ENCODE assay signal across 31 cellular contexts in the genomic region with DNA sequence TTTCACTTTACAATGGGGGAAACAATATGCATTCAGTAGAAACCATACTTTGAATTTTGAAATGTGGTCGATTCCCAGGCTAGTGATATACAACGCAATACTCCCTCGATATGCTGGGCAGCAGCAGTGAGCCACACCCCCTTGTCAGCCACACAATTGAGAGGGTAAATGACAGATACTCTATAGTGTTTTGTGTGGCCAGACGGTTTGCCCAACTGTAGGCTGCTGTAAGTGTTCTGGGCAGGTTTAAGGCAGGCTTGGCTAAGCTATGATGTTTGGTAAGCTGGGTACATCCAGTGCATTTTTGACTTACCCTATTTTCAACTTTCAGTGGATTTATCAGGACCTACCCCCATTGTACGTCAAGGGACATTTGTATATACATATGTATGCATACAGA.
"Had no signal": no experiment of that assay in that cellular context is flagged by ENCODE, and none has a peak within 500 bp of the region (broad histone marks: within the 10 kb centered on the region; RNA-seq: fewer than 3 reads in every experiment).

No MANE protein-coding gene starts in this region.

- DNase-seq: naive thymus-derived CD4-positive, alpha-beta T cell; natural killer cell; nephron progenitor cell; nucleus accumbens; ovary; right cardiac atrium; right lobe of liver; sigmoid colon; spleen; stimulated activated CD4-positive, alpha-beta T cell treated with anti-CD3 and anti-CD28 coated beads, Interleukin-12 subunit alpha, Interleukin-12 subunit beta, amount 100 ng/mL, for 4 hours; stimulated activated CD4-positive, alpha-beta T cell treated with anti-CD3 and anti-CD28 coated beads, Interleukin-1b, Interleukin-23, amount 100 ng/mL, for 48 hours; stimulated activated CD4-positive, alpha-beta T cell treated with anti-CD3 and anti-CD28 coated beads, Interleukin-4, amount 100 ng/mL, for 1 hour; stimulated activated CD4-positive, alpha-beta T cell treated with anti-CD3 and anti-CD28 coated beads, Interleukin-4, amount 100 ng/mL, for 4 hours; stimulated activated CD8-positive, alpha-beta memory T cell treated with anti-CD3 and anti-CD28 coated beads, Interleukin-4, amount 100 ng/mL, for 48 hours; stimulated activated naive CD4-positive, alpha-beta T cell; stimulated activated naive CD8-positive, alpha-beta T cell treated with anti-CD3 and anti-CD28 coated beads, Interleukin-15, amount 100 ng/mL, for 72 hours; stimulated activated naive CD8-positive, alpha-beta T cell treated with anti-CD3 and anti-CD28 coated beads, Interleukin-15, Interleukin-2, amounts not matched to agents 100 U/mL and 50 U/mL, for 24 hours; substantia nigra; testis; tibial artery; upper lobe of right lung; uterus had no signal

- H3K27me3 ChIP-seq: neutrophil, ovary, right lobe of liver, sigmoid colon, spleen, suprapubic skin, testis, tibial artery, transverse colon, upper lobe of right lung, uterus had no signal

- ATAC-seq: naive thymus-derived CD4-positive, alpha-beta T cell; natural killer cell; right cardiac atrium; right lobe of liver; stimulated activated memory B cell treated with anti-CD40 and anti-IgM and Interleukin-4, amounts not matched to agents 10 μg/mL and 1 μg/mL and 100 μg/mL, for 72 hours; stimulated activated naive CD8-positive, alpha-beta T cell treated with anti-CD3 and anti-CD28 coated beads, Interleukin-15, amount 100 ng/mL, for 72 hours; stimulated activated naive CD8-positive, alpha-beta T cell treated with anti-CD3 and anti-CD28 coated beads, Interleukin-15, Interleukin-2, amounts not matched to agents 100 U/mL and 50 U/mL, for 24 hours; upper lobe of right lung had no signal

- H3K9me3 ChIP-seq: neutrophil, ovary, prostate gland, right lobe of liver, sigmoid colon, suprapubic skin, testis, tibial artery, transverse colon, upper lobe of right lung, uterus had no signal

- H3K36me3 Mint-ChIP-seq: naive thymus-derived CD4-positive, alpha-beta T cell; natural killer cell; stimulated activated memory B cell treated with anti-CD40 and anti-IgM and Interleukin-4, amounts not matched to agents 10 μg/mL and 1 μg/mL and 100 μg/mL, for 72 hours; type B pancreatic cell had no signal

- H3K4me3 ChIP-seq: ovary, prostate gland, right lobe of liver, sigmoid colon, skin epidermis, smooth muscle cell, spleen, suprapubic skin, testis, tibial artery, transverse colon, upper lobe of right lung, uterus had no signal

- H3K4me3 Mint-ChIP-seq: naive thymus-derived CD4-positive, alpha-beta T cell; natural killer cell; nephron progenitor cell; neural crest cell; stimulated activated memory B cell treated with anti-CD40 and anti-IgM and Interleukin-4, amounts not matched to agents 10 μg/mL and 1 μg/mL and 100 μg/mL, for 72 hours; stimulated activated naive CD8-positive, alpha-beta T cell treated with anti-CD3 and anti-CD28 coated beads, Interleukin-15, amount 100 ng/mL, for 72 hours; type B pancreatic cell had no signal

- H3K9me3 Mint-ChIP-seq: nephron progenitor cell, neural crest cell had no signal

- H3K4me1 ChIP-seq: prostate gland, right lobe of liver, sigmoid colon, spleen, suprapubic skin, testis, tibial artery, upper lobe of right lung, uterus had no signal

- H3K27me3 Mint-ChIP-seq: stimulated activated memory B cell treated with anti-CD40 and anti-IgM and Interleukin-4, amounts not matched to agents 10 μg/mL and 1 μg/mL and 100 μg/mL, for 72 hours; stimulated activated naive CD8-positive, alpha-beta T cell treated with anti-CD3 and anti-CD28 coated beads, Interleukin-15, amount 100 ng/mL, for 72 hours; type B pancreatic cell had no signal

- H3K36me3 ChIP-seq: neutrophil, ovary, prostate gland, right lobe of liver, sigmoid colon, spleen, suprapubic skin, tibial artery, transverse colon, upper lobe of right lung, uterus had no signal

- H3K4me1 Mint-ChIP-seq: natural killer cell; stimulated activated memory B cell treated with anti-CD40 and anti-IgM and Interleukin-4, amounts not matched to agents 10 μg/mL and 1 μg/mL and 100 μg/mL, for 72 hours; stimulated activated naive CD8-positive, alpha-beta T cell treated with anti-CD3 and anti-CD28 coated beads, Interleukin-15, amount 100 ng/mL, for 72 hours had no signal

- H3K27ac Mint-ChIP-seq: naive thymus-derived CD4-positive, alpha-beta T cell; natural killer cell; nephron progenitor cell; stimulated activated memory B cell treated with anti-CD40 and anti-IgM and Interleukin-4, amounts not matched to agents 10 μg/mL and 1 μg/mL and 100 μg/mL, for 72 hours; type B pancreatic cell had no signal

- H3K27ac ChIP-seq: neutrophil, ovary, prostate gland, right lobe of liver, sigmoid colon, skin epidermis, spleen, suprapubic skin, testis, tibial artery, transverse colon, upper lobe of right lung, uterus had no signal
